18 cellular contexts compared by ENCODE assay signal in genomic region chr3:176208915-176209314, GRCh38.
DNase-seq lines count a peak whose midpoint lies in the region; ATAC-seq and TF ChIP-seq lines count a peak whose summit lies in the region.
"Had no signal": no experiment of that assay in that cellular context is flagged by ENCODE, and none has a peak within 500 bp of the region (broad histone marks: within the 10 kb centered on the region; RNA-seq: fewer than 3 reads in every experiment).

No MANE protein-coding gene starts in this region.

- H3K4me3 ChIP-seq in BE2C (ENCODE audit: low read depth, low read length) = no peak overlapping the region
- H3K4me3 ChIP-seq in body of pancreas = no peak overlapping the region

- H3K36me3 ChIP-seq in BE2C (no peaks in the 10 kb centered on the region), body of pancreas (replicated peaks in 1 of 2; ENCODE audit: insufficient read depth in 1 of 2, low read depth in 2 of 2) (no peaks in the 10 kb centered on the region)

- H3K36me3 Mint-ChIP-seq in chondrocyte (ENCODE audit: low read depth) = peaks cover 2% of the 10 kb centered on the region
- no peaks in the 10 kb centered on the region for H3K36me3 Mint-ChIP-seq in stimulated activated naive B cell treated with anti-CD40 and anti-IgM and Interleukin-4, amounts not matched to agents 10 μg/mL and 1 μg/mL and 100 μg/mL, for 72 hours

- DNase-seq in BE2C (no peak), HCEC 1CT (peak; percentile 15), OCI-M1 (lab: John Stamatoyannopoulos, UW) (peak; percentile 2), chondrocyte (ENCODE audit: low spot score) (no peak), body of pancreas (no peak)
- no peak for DNase-seq in activated naive CD4-positive, alpha-beta T cell (lab: John Stamatoyannopoulos, UW)
- DNase-seq in stimulated activated naive B cell treated with anti-CD40 and anti-IgM and Interleukin-4, amounts not matched to agents 10 μg/mL and 1 μg/mL and 100 μg/mL, for 72 hours = no peak
- DNase-seq in activated CD4-positive, alpha-beta T cell treated with anti-CD3 and anti-CD28 coated beads, Interleukin-2, amount 50 U/mL, for 4 hours = no peak
- DNase-seq: NCI-H1436, NCI-H187, NCI-H2081 treated with DMSO at 0.1 percent for 48 hours, NCI-H524 treated with DMSO at 0.1 percent for 48 hours, NCI-H774, SIG-M5, T-helper 2 cell had no signal

- no peaks in the 10 kb centered on the region for H3K9me3 Mint-ChIP-seq in chondrocyte (ENCODE audit: low read depth)
- peaks cover 0 to 4% of the 10 kb centered on the region in 2 donors for H3K9me3 Mint-ChIP-seq in stimulated activated naive B cell treated with anti-CD40 and anti-IgM and Interleukin-4, amounts not matched to agents 10 μg/mL and 1 μg/mL and 100 μg/mL, for 72 hours

- H3K27me3 ChIP-seq in BE2C = no peaks in the 10 kb centered on the region
- no peaks in the 10 kb centered on the region for H3K27me3 ChIP-seq in body of pancreas

- no peaks in the 10 kb centered on the region for H3K4me1 Mint-ChIP-seq in chondrocyte (ENCODE audit: low read depth)
- H3K4me1 Mint-ChIP-seq in stimulated activated naive B cell treated with anti-CD40 and anti-IgM and Interleukin-4, amounts not matched to agents 10 μg/mL and 1 μg/mL and 100 μg/mL, for 72 hours = no peaks in the 10 kb centered on the region
- H3K4me1 Mint-ChIP-seq: B cell had no signal

- no peak overlapping the region for H3K4me3 Mint-ChIP-seq in chondrocyte (ENCODE audit: unreplicated experiment)
- no peak overlapping the region for H3K4me3 Mint-ChIP-seq in stimulated activated naive B cell treated with anti-CD40 and anti-IgM and Interleukin-4, amounts not matched to agents 10 μg/mL and 1 μg/mL and 100 μg/mL, for 72 hours
- H3K4me3 Mint-ChIP-seq: B cell had no signal

- no peak overlapping the region for H3K27ac Mint-ChIP-seq in chondrocyte (ENCODE audit: unreplicated experiment)
- H3K27ac Mint-ChIP-seq in stimulated activated naive B cell treated with anti-CD40 and anti-IgM and Interleukin-4, amounts not matched to agents 10 μg/mL and 1 μg/mL and 100 μg/mL, for 72 hours = no peak overlapping the region
- H3K27ac Mint-ChIP-seq: B cell had no signal

- TF ChIP-seq CTCF in BE2C (IDR thresholded peaks at IDR 0.05; ENCODE audit: low read depth, low read length) (0 out of 2 replicates have a peak, but pooled peaks have one; percentile 22), chondrocyte (IDR thresholded peaks at IDR 0.05) (peak; percentile 31), body of pancreas (IDR thresholded peaks at IDR 0.05) (no peak)

- 58 to 64% methylated on average over 2 of the region's 2 CpGs for WGBS in body of pancreas, 2 donors

- intact Hi-C loops in body of pancreas (cut with DNase I) = no loop called here

- H3K27me3 Mint-ChIP-seq in chondrocyte (ENCODE audit: low read depth) = no peaks in the 10 kb centered on the region
- H3K27me3 Mint-ChIP-seq in stimulated activated naive B cell treated with anti-CD40 and anti-IgM and Interleukin-4, amounts not matched to agents 10 μg/mL and 1 μg/mL and 100 μg/mL, for 72 hours = no peaks in the 10 kb centered on the region
- H3K27me3 Mint-ChIP-seq: B cell had no signal

- TF ChIP-seq POLR2A in body of pancreas (IDR thresholded peaks at IDR 0.05) = no peak

- no peaks in the 10 kb centered on the region for H3K4me1 ChIP-seq in BE2C
- no peaks in the 10 kb centered on the region for H3K4me1 ChIP-seq in body of pancreas

- no peak overlapping the region for H3K27ac ChIP-seq in body of pancreas
- H3K27ac ChIP-seq: KMS-11 had no signal

- ATAC-seq in body of pancreas = no peak
- no peak for ATAC-seq in stimulated activated naive B cell treated with anti-CD40 and anti-IgM and Interleukin-4, amounts not matched to agents 10 μg/mL and 1 μg/mL and 100 μg/mL, for 72 hours (replicated peaks)
- ATAC-seq: Panc1 had no signal

- H3K9me3 ChIP-seq in BE2C (no peaks in the 10 kb centered on the region), body of pancreas (no peaks in the 10 kb centered on the region)

Comparison
In these comparisons a context has a peak if more than half of its experiments do, and no peak if none do; other contexts are left out.
1. DNase-seq: peak in HCEC 1CT (single experiment) and OCI-M1 (single experiment); none in BE2C (single experiment), chondrocyte (single experiment), body of pancreas (0 of 4), activated naive CD4-positive, alpha-beta T cell (0 of 4), stimulated activated naive B cell treated with anti-CD40 and anti-IgM and Interleukin-4, amounts not matched to agents 10 μg/mL and 1 μg/mL and 100 μg/mL, for 72 hours (single experiment) and activated CD4-positive, alpha-beta T cell treated with anti-CD3 and anti-CD28 coated beads, Interleukin-2, amount 50 U/mL, for 4 hours (0 of 2).
2. CTCF ChIP-seq: peak in BE2C (single experiment) and chondrocyte (single experiment); none in body of pancreas (0 of 7).